13 cellular contexts compared by ENCODE assay signal in the genomic region with DNA sequence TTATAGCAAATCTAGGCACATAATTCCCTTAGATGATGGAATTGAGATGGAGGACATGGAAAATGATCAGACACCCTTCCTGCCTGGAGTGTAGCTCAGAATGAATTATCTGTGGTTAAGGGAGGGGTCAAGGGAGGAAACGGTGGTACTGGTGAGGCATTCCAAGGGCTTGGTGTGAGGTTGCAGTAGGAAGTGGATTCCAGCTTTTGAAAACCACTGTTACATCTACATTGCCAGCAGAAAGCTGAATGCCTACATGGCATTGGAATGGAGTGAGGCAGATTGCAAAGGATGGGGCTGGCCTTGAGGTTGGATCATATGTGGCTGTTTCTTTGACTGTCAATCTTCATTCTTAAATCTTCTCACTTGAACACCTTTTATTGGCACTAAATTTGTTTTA.
DNase-seq lines count a peak whose midpoint lies in the region; ATAC-seq and TF ChIP-seq lines count a peak whose summit lies in the region.
"Had no signal": no experiment of that assay in that cellular context is flagged by ENCODE, and none has a peak within 500 bp of the region (broad histone marks: within the 10 kb centered on the region; RNA-seq: fewer than 3 reads in every experiment).

No MANE protein-coding gene starts in this region.

- no peaks in the 10 kb centered on the region for H3K36me3 ChIP-seq in SJSA1
- H3K36me3 ChIP-seq: heart right ventricle had no signal

- TF ChIP-seq CTCF in fibroblast of mammary gland (conservative IDR thresholded peaks at IDR 0.05; ENCODE audit: control insufficient read depth, insufficient read depth, low read depth, low read length): no peak

- no peaks in the 10 kb centered on the region for H3K9me3 ChIP-seq in SJSA1 (replicated peaks)
- H3K9me3 ChIP-seq: heart right ventricle had no signal

- ATAC-seq in HG02870 (IDR thresholded peaks at IDR 0.05; ENCODE audit: unreplicated experiment): no peak
- ATAC-seq: activated CD8-positive, alpha-beta memory T cell treated with anti-CD3 and anti-CD28 coated beads, Interleukin-2, amount 10 ng/mL, durations not matched to agents 7 days and 5 days; GM12878; heart right ventricle had no signal

- H3K27ac ChIP-seq in SJSA1: peak overlapping the region; percentile 91
- H3K27ac ChIP-seq: heart right ventricle had no signal

- H3K4me3 ChIP-seq in SJSA1 (no peak overlapping the region), fibroblast of mammary gland (ENCODE audit: control insufficient read depth, low read depth, low read length) (no peak overlapping the region)
- H3K4me3 ChIP-seq: dorsolateral prefrontal cortex, GM12878, heart right ventricle had no signal

- DNase-seq in GM04504 (ENCODE audit: low read depth) (peak; percentile 62), SJSA1 (ENCODE audit: low read depth in 1 of 2, low spot score in 2 of 2) (peak; percentile 61 to 62), fibroblast of mammary gland (ENCODE audit: low read depth) (peak; percentile 65), stromal cell of bone marrow (ENCODE audit: low read depth) (peak; percentile 72), NCI-H69 (lab: John Stamatoyannopoulos, UW) (no peak), LoVo (ENCODE audit: low spot score) (no peak)
- DNase-seq: activated CD8-positive, alpha-beta memory T cell treated with anti-CD3 and anti-CD28 coated beads, Interleukin-2, amount 10 ng/mL, durations not matched to agents 7 days and 5 days; dorsolateral prefrontal cortex; heart right ventricle; NCI-H510A; small intestine had no signal

- peaks cover 55% of the 10 kb centered on the region for H3K4me1 ChIP-seq in SJSA1 (replicated peaks)

- no peaks in the 10 kb centered on the region for H3K27me3 ChIP-seq in SJSA1 (replicated peaks)
- H3K27me3 ChIP-seq: dorsolateral prefrontal cortex had no signal

Comparison
In these comparisons a context has a peak if more than half of its experiments do, and no peak if none do; other contexts are left out.
1. DNase-seq: peak in GM04504 (single experiment), SJSA1 (2 of 2), fibroblast of mammary gland (single experiment) and stromal cell of bone marrow (single experiment); none in NCI-H69 (single experiment) and LoVo (single experiment).